10 cellular contexts compared by ENCODE assay signal in the genomic region with DNA sequence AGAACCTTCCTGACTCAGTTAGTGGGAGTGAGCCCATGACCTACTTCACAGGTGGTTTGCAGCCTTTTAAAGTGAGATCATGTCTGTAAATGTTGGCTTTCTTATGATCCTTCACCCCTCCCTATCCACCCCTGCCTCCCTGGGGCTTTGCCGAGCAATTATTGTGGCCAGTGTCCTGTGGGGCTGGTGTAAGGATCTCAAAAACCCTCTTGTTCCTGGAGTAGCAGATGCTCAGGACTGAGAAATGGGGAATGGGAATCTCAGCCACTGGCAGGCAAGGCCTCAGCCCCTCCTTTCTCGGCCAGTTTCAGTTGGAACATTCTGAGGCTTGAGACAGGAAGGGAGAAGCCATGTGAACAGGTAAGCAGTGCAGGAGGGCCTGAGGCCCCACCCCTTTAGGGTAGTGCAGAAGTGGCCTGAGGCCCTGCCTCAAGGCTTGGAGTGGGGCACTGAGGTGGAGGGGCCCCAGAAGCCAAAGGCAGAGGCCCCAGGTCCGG. TPM values are rescaled to one million over a fixed set of nuclear protein-coding genes. Genes with fewer than 3 reads are reported as not detected.
DNase-seq lines count a peak whose midpoint lies in the region; ATAC-seq and TF ChIP-seq lines count a peak whose summit lies in the region.
"Had no signal": no experiment of that assay in that cellular context is flagged by ENCODE, and none has a peak within 500 bp of the region (broad histone marks: within the 10 kb centered on the region; RNA-seq: fewer than 3 reads in every experiment).

No MANE protein-coding gene starts in this region.

- no peak overlapping the region for H3K4me2 ChIP-seq in mesendoderm (ENCODE audit: low read length)

- TF ChIP-seq POLR2A in vagina (IDR thresholded peaks at IDR 0.05) = no peak

- no peak overlapping the region for H3K23ac ChIP-seq in mesendoderm (ENCODE audit: low read length)

- H4K5ac ChIP-seq in mesendoderm (ENCODE audit: low read length) = no peak overlapping the region

- ATAC-seq in Right ventricle myocardium inferior = no peak
- no peak for ATAC-seq in HG02678 (IDR thresholded peaks at IDR 0.05; ENCODE audit: unreplicated experiment)

- H3K4me3 ChIP-seq in coronary artery = no peak overlapping the region
- no peak overlapping the region for H3K4me3 ChIP-seq in mesendoderm (ENCODE audit: low read length)
- H3K4me3 ChIP-seq in vagina = no peak overlapping the region

- H2AK5ac ChIP-seq in mesendoderm (ENCODE audit: low read length) = peak overlapping the region; percentile 54

- DNase-seq in Right ventricle myocardium inferior (ENCODE audit: missing footprints) = peak; percentile 65
- DNase-seq in cardiac septum (ENCODE audit: low spot score) = no peak
- DNase-seq in coronary artery (ENCODE audit: low spot score) = no peak
- peak; percentile 88 for DNase-seq in mesendoderm
- DNase-seq in vagina (ENCODE audit: extremely low spot score in 2 of 2) = no peak
- no peak for DNase-seq in NOMO-1 treated with DMSO at 0.1 percent for 48 hours (lab: John Stamatoyannopoulos, UW; ENCODE audit: unreplicated experiment)
- no peak for DNase-seq in T-helper 1 cell
- DNase-seq: activated CD4-positive, alpha-beta T cell treated with anti-CD3 and anti-CD28 coated beads for 4 hours; NCI-H2081 had no signal

- H3K27me3 ChIP-seq in mesendoderm (ENCODE audit: insufficient read depth, low read length, poor library complexity) = no peaks in the 10 kb centered on the region
- no peaks in the 10 kb centered on the region for H3K27me3 ChIP-seq in vagina

- H3K36me3 ChIP-seq in mesendoderm (ENCODE audit: control insufficient read depth, insufficient read depth, low read length) = no peaks in the 10 kb centered on the region
- H3K36me3 ChIP-seq in vagina = no peaks in the 10 kb centered on the region

- H4K8ac ChIP-seq in mesendoderm (ENCODE audit: low read depth, low read length) = no peak overlapping the region

- H3K18ac ChIP-seq in mesendoderm (ENCODE audit: low read length) = no peak overlapping the region

- peak overlapping the region; percentile 78 for H2BK5ac ChIP-seq in mesendoderm (ENCODE audit: low read length)

- H3K4me1 ChIP-seq in mesendoderm (ENCODE audit: control insufficient read depth, low read depth, low read length) = peaks cover 26% of the 10 kb centered on the region
- peaks cover 43% of the 10 kb centered on the region for H3K4me1 ChIP-seq in vagina

- H2BK15ac ChIP-seq in mesendoderm (replicated peaks; ENCODE audit: low read depth) = no peak overlapping the region

- peak overlapping the region; percentile 54 to 85 for H3K27ac ChIP-seq in coronary artery
- peak overlapping the region; percentile 3 for H3K27ac ChIP-seq in mesendoderm (ENCODE audit: low read depth, low read length)
- peak overlapping the region; percentile 21 for H3K27ac ChIP-seq in vagina

- H3K56ac ChIP-seq in mesendoderm (ENCODE audit: low read length) = peak overlapping the region; percentile 78

- no peaks in the 10 kb centered on the region for H3K79me1 ChIP-seq in mesendoderm (ENCODE audit: low read length)

- no peaks in the 10 kb centered on the region for H3K79me2 ChIP-seq in mesendoderm (ENCODE audit: control insufficient read depth, insufficient read depth, low read length)

- H2BK120ac ChIP-seq in mesendoderm (ENCODE audit: low read depth, low read length) = no peak overlapping the region

- no peak for TF ChIP-seq CTCF in coronary artery (IDR thresholded peaks at IDR 0.05)
- no peak for TF ChIP-seq CTCF in vagina (IDR thresholded peaks at IDR 0.05)

- H3K9me3 ChIP-seq in vagina = no peaks in the 10 kb centered on the region

- intact Hi-C loops in Right ventricle myocardium inferior (cut with DNase I) = no loop called here
- intact Hi-C loops in cardiac septum (cut with DNase I) = no loop called here
- intact Hi-C loops in vagina (cut with DNase I) = no loop called here

- H3K9ac ChIP-seq in mesendoderm (ENCODE audit: low read length) = peak overlapping the region; percentile 22

- WGBS in mesendoderm (ENCODE audit: extremely low coverage, insufficient coverage, low lambda C conversion rate) = no CpG with 5 or more reads among the region's 3 CpGs

- no peak overlapping the region for H3K4ac ChIP-seq in mesendoderm (ENCODE audit: low read depth, low read length)

RNA-seq across cellular contexts. Expression of a gene that starts 53.8 kb away (rescaled TPM):
- total RNA-seq in Right ventricle myocardium inferior (19.6 TPM), cardiac septum (22.5 TPM), vagina (50.1 TPM)
- polyA plus RNA-seq in mesendoderm (2013, experiment 1 of 2) = 20.7 TPM
- 21.8 TPM for polyA plus RNA-seq in mesendoderm (2013, experiment 2 of 2)

Comparison
In these comparisons a context has a peak if more than half of its experiments do, and no peak if none do; other contexts are left out.
1. DNase-seq: peak in Right ventricle myocardium inferior (single experiment) and mesendoderm (single experiment); none in cardiac septum (single experiment), coronary artery (single experiment), vagina (0 of 2), NOMO-1 treated with DMSO at 0.1 percent for 48 hours (single experiment) and T-helper 1 cell (0 of 5).
2. H3K27ac ChIP-seq: peak in every context shown above with its lines; median percentile 70 in coronary artery; 21 in vagina; 3 in mesendoderm.